ENCODE assay signal across 8 cellular contexts in the genomic region with DNA sequence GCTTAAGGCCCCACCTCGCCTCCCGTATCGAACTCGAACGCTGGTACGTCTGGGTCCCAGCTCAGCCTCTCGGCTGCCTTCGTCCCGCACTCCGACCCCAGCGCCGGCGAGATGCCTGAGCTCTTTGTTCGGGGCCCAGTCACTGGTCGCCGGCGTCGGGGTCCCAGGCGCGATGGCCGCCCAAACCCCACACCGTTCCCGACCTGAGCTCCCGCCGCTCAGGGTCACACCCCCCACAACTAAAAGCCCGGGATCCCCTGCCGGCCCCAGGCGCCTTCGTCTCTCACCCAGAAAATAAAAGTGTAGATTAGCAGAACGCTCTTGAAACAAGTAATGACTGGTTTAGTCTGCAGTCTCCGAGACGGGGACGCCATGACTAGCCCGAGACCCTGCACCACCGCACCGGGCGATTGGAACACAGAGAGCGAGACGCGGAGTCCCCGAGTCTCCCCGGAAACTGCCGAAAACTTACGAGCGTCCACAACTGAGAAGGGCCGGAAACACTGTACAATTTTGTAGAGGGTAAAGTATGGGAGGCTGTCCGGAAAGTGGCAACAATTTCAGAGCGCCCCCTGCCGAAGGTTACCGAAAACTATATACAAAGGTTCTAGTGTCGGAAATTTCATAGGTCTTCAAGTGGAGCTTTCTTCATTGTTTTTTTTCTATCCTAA. TPM values are rescaled to one million over a fixed set of nuclear protein-coding genes. Genes with fewer than 3 reads are reported as not detected.
DNase-seq lines count a peak whose midpoint lies in the region; ATAC-seq and TF ChIP-seq lines count a peak whose summit lies in the region.

A gene with protein sequence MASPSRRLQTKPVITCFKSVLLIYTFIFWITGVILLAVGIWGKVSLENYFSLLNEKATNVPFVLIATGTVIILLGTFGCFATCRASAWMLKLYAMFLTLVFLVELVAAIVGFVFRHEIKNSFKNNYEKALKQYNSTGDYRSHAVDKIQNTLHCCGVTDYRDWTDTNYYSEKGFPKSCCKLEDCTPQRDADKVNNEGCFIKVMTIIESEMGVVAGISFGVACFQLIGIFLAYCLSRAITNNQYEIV (minus strand): TSS at position 486 of the 671 bp plus-strand sequence. CDS start 112 bp downstream, at position 374.

- peak; percentile 82 for DNase-seq in ACHN
- no peak for DNase-seq in OCI-LY7 (ENCODE audit: low spot score)
- DNase-seq in activated T-helper 2 cell treated with anti-CD3 and anti-CD28 coated beads, Interferon-gamma antibody, Interleukin-2, Interleukin-4, amounts not matched to agents 10 μg/mL and 5 μg/mL and 100 μg/mL, durations not matched to agents 14 hours and 24 hours and 36 hours (ENCODE audit: low spot score), result peak; percentile 43
- peak; percentile 82 for DNase-seq in fibroblast of the conjunctiva (ENCODE audit: low read depth)
- peak; percentile 50 to 86 (median 68) for DNase-seq in naive thymus-derived CD8-positive, alpha-beta T cell

- H3K36me3 Mint-ChIP-seq in activated T-helper 2 cell treated with anti-CD3 and anti-CD28 coated beads, Interferon-gamma antibody, Interleukin-2, Interleukin-4, amounts not matched to agents 10 μg/mL and 5 μg/mL and 100 μg/mL, durations not matched to agents 14 hours and 24 hours and 36 hours (ENCODE audit: low read depth), result no peaks in the 10 kb centered on the region
- H3K36me3 Mint-ChIP-seq in naive thymus-derived CD8-positive, alpha-beta T cell, result peaks cover 0 to 8% (median 0%) of the 10 kb centered on the region in 3 donors
- H3K36me3 Mint-ChIP-seq in stimulated activated memory B cell treated with anti-CD40 and anti-IgM and Interleukin-4, amounts not matched to agents 10 μg/mL and 1 μg/mL and 100 μg/mL, for 72 hours, result no peaks in the 10 kb centered on the region

- no peak within 1 kb of the TSS for H3K4me3 ChIP-seq in OCI-LY7 (ENCODE audit: low read depth, low read length, poor library complexity, severe bottlenecking)

- peak; percentile 97 for ATAC-seq in GM18909 (IDR thresholded peaks at IDR 0.05; ENCODE audit: poor library complexity, unreplicated experiment)
- ATAC-seq in HG03460 (IDR thresholded peaks at IDR 0.05; ENCODE audit: unreplicated experiment), result peak; percentile 97
- ATAC-seq in naive thymus-derived CD8-positive, alpha-beta T cell, result peak; percentile 99 to 100
- ATAC-seq in stimulated activated memory B cell treated with anti-CD40 and anti-IgM and Interleukin-4, amounts not matched to agents 10 μg/mL and 1 μg/mL and 100 μg/mL, for 72 hours, result peak; percentile 70

- POLR2A ChIA-PET in OCI-LY7 (lab: Charles Lee), result no interaction called here
- POLR2A ChIA-PET in naive thymus-derived CD8-positive, alpha-beta T cell (lab: Charles Lee), result no interaction called here

- H3K27ac ChIP-seq in OCI-LY7 (ENCODE audit: low read depth, low read length, poor library complexity, severe bottlenecking), result no peak within 1 kb of the TSS

- no peaks in the 10 kb centered on the region for H3K9me2 ChIP-seq in OCI-LY7 (ENCODE audit: insufficient read depth, low read length)

- peak; percentile 52; the same call in 1 of the 2 replicates for TF ChIP-seq CTCF in OCI-LY7 (conservative IDR thresholded peaks at IDR 0.05; ENCODE audit: low read length)

- CTCF ChIA-PET in OCI-LY7 (lab: Charles Lee; ENCODE audit: unreplicated experiment), result no interaction called here

- H3K4me3 Mint-ChIP-seq in activated T-helper 2 cell treated with anti-CD3 and anti-CD28 coated beads, Interferon-gamma antibody, Interleukin-2, Interleukin-4, amounts not matched to agents 10 μg/mL and 5 μg/mL and 100 μg/mL, durations not matched to agents 14 hours and 24 hours and 36 hours (ENCODE audit: low read depth), result peak within 1 kb of the TSS; percentile 84
- peak within 1 kb of the TSS; percentile 82 to 97 (median 94) for H3K4me3 Mint-ChIP-seq in naive thymus-derived CD8-positive, alpha-beta T cell
- H3K4me3 Mint-ChIP-seq in stimulated activated memory B cell treated with anti-CD40 and anti-IgM and Interleukin-4, amounts not matched to agents 10 μg/mL and 1 μg/mL and 100 μg/mL, for 72 hours, result peak within 1 kb of the TSS; percentile 87

- H3K79me2 ChIP-seq in OCI-LY7 (ENCODE audit: insufficient read depth, low read depth, low read length), result no peaks in the 10 kb centered on the region

- no peak within 1 kb of the TSS for H3K4me2 ChIP-seq in OCI-LY7 (ENCODE audit: low read length)

- peaks cover 4% of the 10 kb centered on the region for H3K4me1 Mint-ChIP-seq in activated T-helper 2 cell treated with anti-CD3 and anti-CD28 coated beads, Interferon-gamma antibody, Interleukin-2, Interleukin-4, amounts not matched to agents 10 μg/mL and 5 μg/mL and 100 μg/mL, durations not matched to agents 14 hours and 24 hours and 36 hours (ENCODE audit: low read depth)
- H3K4me1 Mint-ChIP-seq in naive thymus-derived CD8-positive, alpha-beta T cell, result peaks cover 3 to 11% (median 9%) of the 10 kb centered on the region in 4 donors
- H3K4me1 Mint-ChIP-seq in stimulated activated memory B cell treated with anti-CD40 and anti-IgM and Interleukin-4, amounts not matched to agents 10 μg/mL and 1 μg/mL and 100 μg/mL, for 72 hours, result peaks cover 10% of the 10 kb centered on the region

- no peaks in the 10 kb centered on the region for H4K20me1 ChIP-seq in OCI-LY7 (ENCODE audit: insufficient read depth, low read length)

- BruUV-seq in OCI-LY7 (replicated peaks; lab: Mats Ljungman, UMichigan), result no TSS peak

- no peaks in the 10 kb centered on the region for H3K9me3 ChIP-seq in OCI-LY7 (ENCODE audit: low read length)

- no peak within 1 kb of the TSS for H2AFZ ChIP-seq in OCI-LY7 (ENCODE audit: low read length)

- peaks cover 33% of the 10 kb centered on the region for H3K27me3 Mint-ChIP-seq in activated T-helper 2 cell treated with anti-CD3 and anti-CD28 coated beads, Interferon-gamma antibody, Interleukin-2, Interleukin-4, amounts not matched to agents 10 μg/mL and 5 μg/mL and 100 μg/mL, durations not matched to agents 14 hours and 24 hours and 36 hours (ENCODE audit: low read depth)
- peaks cover 0 to 19% (median 13%) of the 10 kb centered on the region in 5 donors for H3K27me3 Mint-ChIP-seq in naive thymus-derived CD8-positive, alpha-beta T cell
- H3K27me3 Mint-ChIP-seq in stimulated activated memory B cell treated with anti-CD40 and anti-IgM and Interleukin-4, amounts not matched to agents 10 μg/mL and 1 μg/mL and 100 μg/mL, for 72 hours, result peaks cover 39% of the 10 kb centered on the region

- no peaks in the 10 kb centered on the region for H3K9me3 Mint-ChIP-seq in activated T-helper 2 cell treated with anti-CD3 and anti-CD28 coated beads, Interferon-gamma antibody, Interleukin-2, Interleukin-4, amounts not matched to agents 10 μg/mL and 5 μg/mL and 100 μg/mL, durations not matched to agents 14 hours and 24 hours and 36 hours
- H3K9me3 Mint-ChIP-seq in naive thymus-derived CD8-positive, alpha-beta T cell, result peaks cover 0 to 12% (median 0%) of the 10 kb centered on the region in 9 donors
- no peaks in the 10 kb centered on the region for H3K9me3 Mint-ChIP-seq in stimulated activated memory B cell treated with anti-CD40 and anti-IgM and Interleukin-4, amounts not matched to agents 10 μg/mL and 1 μg/mL and 100 μg/mL, for 72 hours

- no peaks in the 10 kb centered on the region for H3K4me1 ChIP-seq in OCI-LY7 (ENCODE audit: insufficient read depth, low read length, poor library complexity, severe bottlenecking)

- H3K27ac Mint-ChIP-seq in activated T-helper 2 cell treated with anti-CD3 and anti-CD28 coated beads, Interferon-gamma antibody, Interleukin-2, Interleukin-4, amounts not matched to agents 10 μg/mL and 5 μg/mL and 100 μg/mL, durations not matched to agents 14 hours and 24 hours and 36 hours, result no peak within 1 kb of the TSS
- peak within 1 kb of the TSS; percentile 80 to 96 (median 93) for H3K27ac Mint-ChIP-seq in naive thymus-derived CD8-positive, alpha-beta T cell
- H3K27ac Mint-ChIP-seq in stimulated activated memory B cell treated with anti-CD40 and anti-IgM and Interleukin-4, amounts not matched to agents 10 μg/mL and 1 μg/mL and 100 μg/mL, for 72 hours, result no peak within 1 kb of the TSS

- no peaks in the 10 kb centered on the region for H3K36me3 ChIP-seq in OCI-LY7 (ENCODE audit: insufficient read depth, low read length)

- intact Hi-C loops in OCI-LY7 (cut with micrococcal nuclease; ENCODE audit: unreplicated experiment), result no loop called here
- intact Hi-C loops in activated T-helper 2 cell treated with anti-CD3 and anti-CD28 coated beads, Interferon-gamma antibody, Interleukin-2, Interleukin-4, amounts not matched to agents 10 μg/mL and 5 μg/mL and 100 μg/mL, durations not matched to agents 14 hours and 24 hours and 36 hours (cut with micrococcal nuclease), result loop anchor here (2.0 kb wide), 1 partner anchor 124 kb away; no protein-coding TSS in a partner anchor

- in situ Hi-C loops in ACHN (cut with HindIII; ENCODE audit: low pct_ligation_motif_present, low pct_unique_long_range_greater_than_20kb, low sequenced_read_pairs), result no loop called here

RNA-seq across cellular contexts. Expression of the gene that starts here (rescaled TPM):
- total RNA-seq in OCI-LY7 (2014; rRNA removed; shearing (Covaris generic)), result not detected in 2 replicates
- not detected in 2 replicates for total RNA-seq in OCI-LY7 (2022)
- not detected in 2 replicates for total RNA-seq in activated T-helper 2 cell treated with anti-CD3 and anti-CD28 coated beads, Interferon-gamma antibody, Interleukin-2, Interleukin-4, amounts not matched to agents 10 μg/mL and 5 μg/mL and 100 μg/mL, durations not matched to agents 14 hours and 24 hours and 36 hours
- 1 to 10 TPM; 1.9 to 2.8 TPM for total RNA-seq in naive thymus-derived CD8-positive, alpha-beta T cell
- 1 to 10 TPM; 3.2 to 5.6 (median 5.4) TPM for polyA plus RNA-seq in naive thymus-derived CD8-positive, alpha-beta T cell

Comparison
In these comparisons a context has a peak if more than half of its experiments do, and no peak if none do; other contexts are left out.
1. Peak in DNase-seq in activated T-helper 2 cell treated with anti-CD3 and anti-CD28 coated beads, Interferon-gamma antibody, Interleukin-2, Interleukin-4, amounts not matched to agents 10 μg/mL and 5 μg/mL and 100 μg/mL, durations not matched to agents 14 hours and 24 hours and 36 hours; RNA of the gene not detected or under 1 TPM.
2. H3K27ac Mint-ChIP-seq: peak in naive thymus-derived CD8-positive, alpha-beta T cell (10 of 10); none in activated T-helper 2 cell treated with anti-CD3 and anti-CD28 coated beads, Interferon-gamma antibody, Interleukin-2, Interleukin-4, amounts not matched to agents 10 μg/mL and 5 μg/mL and 100 μg/mL, durations not matched to agents 14 hours and 24 hours and 36 hours (single experiment) and stimulated activated memory B cell treated with anti-CD40 and anti-IgM and Interleukin-4, amounts not matched to agents 10 μg/mL and 1 μg/mL and 100 μg/mL, for 72 hours (single experiment).
3. Peak in every context shown above with its lines, with median percentiles within 50 percentile points of each other: ATAC-seq and H3K4me3 Mint-ChIP-seq.